8 cellular contexts compared by ENCODE assay signal in the genomic region with DNA sequence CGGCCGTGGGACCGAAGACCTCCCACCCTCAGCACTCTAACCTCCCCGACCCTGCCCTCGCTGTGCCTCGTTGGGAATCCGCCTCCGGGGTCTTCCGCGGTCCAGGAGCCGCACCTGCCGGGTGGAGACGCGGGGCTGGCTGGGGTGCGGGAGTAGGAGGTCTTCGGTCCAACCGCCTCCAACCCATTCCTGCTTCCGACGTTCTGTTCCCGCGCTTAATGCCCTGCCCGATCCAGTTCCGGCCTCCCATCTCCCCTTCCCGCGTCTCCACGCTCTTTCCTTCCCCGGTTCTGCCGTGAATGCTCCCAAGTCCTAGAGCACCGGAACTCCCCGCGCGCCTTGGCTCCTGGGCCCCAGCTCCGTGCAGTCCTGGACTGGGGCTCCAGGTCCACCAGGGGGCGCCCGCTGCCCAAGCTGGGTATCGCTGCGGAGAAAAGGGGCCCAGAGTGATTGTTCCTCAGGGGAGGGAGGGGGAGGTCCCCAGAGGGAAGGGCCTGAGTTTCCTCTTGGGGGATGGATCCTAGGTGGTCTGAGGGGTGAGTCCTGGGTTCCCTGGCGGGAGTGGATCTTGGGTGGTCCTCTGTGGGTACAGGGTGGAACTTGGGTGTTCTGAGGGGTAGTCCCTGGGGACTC. TPM values are rescaled to one million over a fixed set of nuclear protein-coding genes. Genes with fewer than 3 reads are reported as not detected.
A peak's percentile ranks its signal among the peaks of the same experiment; 100 is the strongest.
DNase-seq lines count a peak whose midpoint lies in the region; ATAC-seq, FAIRE-seq and TF ChIP-seq lines count a peak whose summit lies in the region.

No MANE protein-coding gene starts in this region.

- peak overlapping the region; percentile 91 for H3K4me3 Mint-ChIP-seq in WTC11

- H3K27ac Mint-ChIP-seq in WTC11: peak overlapping the region; percentile 82; the same call in 1 of the 2 replicates

- CTCF ChIA-PET in WTC11 (lab: Charles Lee): interaction anchor here (0.6 to 1.8 kb wide), 39 partner anchors 8 to 350 kb away, joined by 3 to 31 read pairs (median 4); partner anchors contain the start of genes CRB3, DENND1C, GPR108 and TNFSF9

- H3K36me3 Mint-ChIP-seq in WTC11: no peaks in the 10 kb centered on the region

- H3K36me3 ChIP-seq in GM06990 (ENCODE audit: control insufficient read depth, insufficient read depth, low read length) (no peaks in the 10 kb centered on the region), bronchial epithelial cell (ENCODE audit: control insufficient read depth, insufficient read depth, low read length) (no peaks in the 10 kb centered on the region), small intestine (ENCODE audit: control insufficient read depth in 2 of 2, insufficient read depth in 2 of 2, low read length in 2 of 2) (no peaks in the 10 kb centered on the region)

- 0 to 1% (median 1%) methylated on average over 35 to 38 of the region's 38 CpGs for WGBS in small intestine, 3 donors

- no peaks in the 10 kb centered on the region for H3K4me1 ChIP-seq in small intestine (ENCODE audit: control insufficient read depth in 2 of 2, insufficient read depth in 1 of 2, low read depth in 1 of 2, low read length in 1 of 2)

- H3K9me3 ChIP-seq in small intestine (ENCODE audit: control insufficient read depth, low read depth): no peaks in the 10 kb centered on the region

- no peaks in the 10 kb centered on the region for H3K9me3 Mint-ChIP-seq in WTC11

- no peaks in the 10 kb centered on the region for H3K27me3 ChIP-seq in GM06990 (replicated peaks; ENCODE audit: control insufficient read depth, insufficient read depth, low read length)
- H3K27me3 ChIP-seq in bronchial epithelial cell (ENCODE audit: control insufficient read depth, insufficient read depth, low read length): no peaks in the 10 kb centered on the region
- H3K27me3 ChIP-seq in small intestine (ENCODE audit: control insufficient read depth in 2 of 2, insufficient read depth in 2 of 2, low read length in 2 of 2): no peaks in the 10 kb centered on the region

- H3K27ac ChIP-seq in small intestine (ENCODE audit: low read depth in 1 of 2, low read length in 1 of 2): peak overlapping the region in 1 of 2 donors; percentile 29

- no peak for FAIRE-seq in bronchial epithelial cell (lab: Jason Lieb, UNC)
- FAIRE-seq in small intestine (lab: Jason Lieb, UNC): no peak

- TF ChIP-seq CTCF in GM06990 (IDR thresholded peaks at IDR 0.05; ENCODE audit: insufficient read depth, low read length, poor library complexity, severe bottlenecking) (peak; percentile 97), WTC11 (IDR thresholded peaks at IDR 0.05) (peak; percentile 94), bronchial epithelial cell (IDR thresholded peaks at IDR 0.05; ENCODE audit: insufficient read depth, low read length, severe bottlenecking) (peak; percentile 94)

- peaks cover 20% of the 10 kb centered on the region for H3K27me3 Mint-ChIP-seq in WTC11 (ENCODE audit: low read depth)

- DNase-seq in GM06990 (ENCODE audit: extremely low read depth, insufficient read length): peak; percentile 89
- DNase-seq in NCI-H2171 treated with DMSO at 0.1 percent for 48 hours (lab: John Stamatoyannopoulos, UW): peak; percentile 70
- peak; percentile 96 for DNase-seq in WTC11 (ENCODE audit: low spot score)
- peak; percentile 49 for DNase-seq in bronchial epithelial cell (ENCODE audit: low read depth)
- peak; percentile 95 for DNase-seq in inferior parietal cortex (ENCODE audit: extremely low spot score)
- peak; percentile 84 for DNase-seq in small intestine
- no peak for DNase-seq in NCI-H2107 treated with DMSO at 0.1 percent for 48 hours (lab: John Stamatoyannopoulos, UW; ENCODE audit: unreplicated experiment)

- ATAC-seq in HG02763 (IDR thresholded peaks at IDR 0.05; ENCODE audit: unreplicated experiment): peak; percentile 49
- peak; percentile 82 for ATAC-seq in WTC11

- H3K4me1 Mint-ChIP-seq in WTC11: peaks cover 12% of the 10 kb centered on the region

- peak overlapping the region; percentile 87 for H3K4me3 ChIP-seq in GM06990 (replicated peaks; ENCODE audit: low read depth, low read length)
- H3K4me3 ChIP-seq in bronchial epithelial cell (ENCODE audit: low read depth, low read length): peak overlapping the region; percentile 53
- H3K4me3 ChIP-seq in small intestine (ENCODE audit: low read depth in 1 of 2, low read length in 2 of 2): peak overlapping the region; percentile 18 to 52

- POLR2A ChIA-PET in WTC11 (lab: Charles Lee): interaction anchor here (0.6 to 1.6 kb wide), 5 partner anchors 14 to 375 kb away, joined by 3 to 4 read pairs (median 3); partner anchors contain the start of gene TNFSF9

TF ChIP-seq in WTC11, 78 proteins besides CTCF, POLR2A, EP300 and RAD21 (continues in another document):
- TF ChIP-seq FOXJ3 (CRISPR knock-in tag; IDR thresholded peaks at IDR 0.05; ENCODE audit: borderline replicate concordance): no peak
- TF ChIP-seq TEAD1 (CRISPR knock-in tag; IDR thresholded peaks at IDR 0.05): 0 out of 2 replicates have a peak, but pooled peaks have one; percentile 47
- TF ChIP-seq ZNF416 (CRISPR knock-in tag; IDR thresholded peaks at IDR 0.05): no peak
- TF ChIP-seq, protein P1, sequence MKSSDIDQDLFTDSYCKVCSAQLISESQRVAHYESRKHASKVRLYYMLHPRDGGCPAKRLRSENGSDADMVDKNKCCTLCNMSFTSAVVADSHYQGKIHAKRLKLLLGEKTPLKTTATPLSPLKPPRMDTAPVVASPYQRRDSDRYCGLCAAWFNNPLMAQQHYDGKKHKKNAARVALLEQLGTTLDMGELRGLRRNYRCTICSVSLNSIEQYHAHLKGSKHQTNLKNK (CRISPR knock-in tag; IDR thresholded peaks at IDR 0.05): no peak
- peak; percentile 52; the same call in 1 of the 2 replicates for TF ChIP-seq FOXP4 (CRISPR knock-in tag; IDR thresholded peaks at IDR 0.05)
- TF ChIP-seq NR1H2 (CRISPR knock-in tag; IDR thresholded peaks at IDR 0.05): no peak
- TF ChIP-seq HMGXB4 (CRISPR knock-in tag; IDR thresholded peaks at IDR 0.05): peak; percentile 85
- 0 out of 2 replicates have a peak, but pooled peaks have one; percentile 22 for TF ChIP-seq MLX (CRISPR knock-in tag; IDR thresholded peaks at IDR 0.05)

RNA-seq across cellular contexts. Expression of gene TNFSF9, which starts 14.1 kb away (rescaled TPM):
- total RNA-seq in WTC11 (2021) (2.6 to 2.9 TPM (median 2.7 TPM) in 3 replicates), bronchial epithelial cell (4.6 and 5.5 TPM in 2 replicates)
- polyA plus RNA-seq in small intestine: under 1 TPM in 1 of 3 donors, not detected in 2; 0.37 TPM

RNA-seq across cellular contexts. Expression of gene TUBB4A, which starts 14.7 kb away (rescaled TPM):
- total RNA-seq in WTC11 (2021): 18.5 to 33.1 TPM (median 30.2 TPM) in 3 replicates
- total RNA-seq in bronchial epithelial cell: not detected in 2 replicates
- polyA plus RNA-seq in small intestine: 1 to 10 TPM in 2 of 3 donors, not detected in 1; 1.1 to 5.8 TPM

RNA-seq across cellular contexts. Expression of gene DENND1C, which starts 35.2 kb away (rescaled TPM):
- 4.3 to 6.3 TPM (median 6.1 TPM) in 3 replicates for total RNA-seq in WTC11 (2021)
- under 0.01 TPM in 1 of 2 replicates, not detected in the other for total RNA-seq in bronchial epithelial cell
- polyA plus RNA-seq in small intestine: 10 to 100 TPM in 1 of 3 donors, 1 to 10 TPM in 2; 4.0 to 11.2 (median 8.1) TPM

RNA-seq across cellular contexts. Expression of gene CRB3, which starts 52.7 kb away (rescaled TPM):
- total RNA-seq in WTC11 (2021) (29.9 to 36.5 TPM (median 32.2 TPM) in 3 replicates), bronchial epithelial cell (49.5 and 90.9 TPM in 2 replicates)
- polyA plus RNA-seq in small intestine: 100 to 1,000 TPM in 2 of 3 donors, 10 to 100 TPM in 1; 75.7 to 120 (median 114) TPM

RNA-seq across cellular contexts. Expression of gene SLC25A23, which starts 57.2 kb away (rescaled TPM):
- total RNA-seq in WTC11 (2021) (63.6 to 69.1 TPM (median 63.7 TPM) in 3 replicates), bronchial epithelial cell (18.1 and 36.9 TPM in 2 replicates)
- 10 to 100 TPM; 24.1 to 87.0 (median 72.1) TPM for polyA plus RNA-seq in small intestine

Comparison
In these comparisons a context has a peak if more than half of its experiments do, and no peak if none do; other contexts are left out.
1. H3K4me3 ChIP-seq: peak in every context shown above with its lines; median percentile 87 in GM06990; 53 in bronchial epithelial cell; 35 in small intestine.
2. RNA of gene TUBB4A, which starts 14.7 kb away (total RNA-seq): 18.5 to 33.1 TPM in WTC11; not detected in bronchial epithelial cell; every median in the first group is over 10 times any median in the second.
3. Peak in every context shown above with its lines, with median percentiles within 50 percentile points of each other: CTCF ChIP-seq.